Comparison of ENCODE assay signal across 9 cellular contexts in genomic region chr1:48061162-48062136, GRCh38.
DNase-seq lines count a peak whose midpoint lies in the region; ATAC-seq and TF ChIP-seq lines count a peak whose summit lies in the region.
"Had no signal": no experiment of that assay in that cellular context is flagged by ENCODE, and none has a peak within 500 bp of the region (broad histone marks: within the 10 kb centered on the region; RNA-seq: fewer than 3 reads in every experiment).

No MANE protein-coding gene starts in this region.

- no peaks in the 10 kb centered on the region for H3K27me3 ChIP-seq in BE2C
- peaks cover 0 to 6% (median 0%) of the 10 kb centered on the region in 7 donors for H3K27me3 ChIP-seq in spleen (replicated peaks in 1 of 7)

- TF ChIP-seq CTCF in BE2C (IDR thresholded peaks at IDR 0.05; ENCODE audit: low read depth, low read length) (peak; percentile 67), spleen (IDR thresholded peaks at IDR 0.05 in 8 of 11, conservative IDR thresholded peaks at IDR 0.05 in 3 of 11) (peak in 8 of 11 experiments; percentile 16 to 68 (median 52))

- peak; percentile 58 for DNase-seq in BE2C
- DNase-seq in NCI-H345 treated with DMSO at 0.1 percent for 48 hours (lab: John Stamatoyannopoulos, UW; ENCODE audit: unreplicated experiment) = peak; percentile 66
- DNase-seq in anterior cingulate cortex (lab: John Stamatoyannopoulos, UW) = peak in 36 of 58 donors; percentile 4 to 63 (median 26)
- DNase-seq in hippocampal formation (lab: John Stamatoyannopoulos, UW) = peak; percentile 55 to 60
- no peak for DNase-seq in spleen
- no peak for DNase-seq in UCSD-AML1 (lab: John Stamatoyannopoulos, UW; ENCODE audit: unreplicated experiment)

- WGBS in spleen, 5 donors = 39 to 56% (median 49%) methylated on average over 3 of the region's 3 CpGs

- TF ChIP-seq POLR2A in spleen (IDR thresholded peaks at IDR 0.05) = no peak

- H3K27ac ChIP-seq in spleen = no peak overlapping the region
- H3K27ac ChIP-seq: skin epidermis had no signal

- intact Hi-C loops in spleen (cut with DNase I; ENCODE audit: low total_unique reads) = loop anchor here (5.0 to 10.0 kb wide), 2 partner anchors 64 to 327 kb away; partner anchors contain the start of gene TRABD2B

- ATAC-seq in GM18511 (IDR thresholded peaks at IDR 0.05; ENCODE audit: unreplicated experiment) = peak; percentile 90
- peak; percentile 49 for ATAC-seq in HG03103 (IDR thresholded peaks at IDR 0.05; ENCODE audit: low read depth, unreplicated experiment)

- H3K36me3 ChIP-seq in BE2C = no peaks in the 10 kb centered on the region
- no peaks in the 10 kb centered on the region for H3K36me3 ChIP-seq in spleen

- H3K4me1 ChIP-seq in BE2C (no peaks in the 10 kb centered on the region), spleen (peaks cover 0 to 12% (median 2%) of the 10 kb centered on the region in 6 donors)

- no peaks in the 10 kb centered on the region for H3K9me3 ChIP-seq in BE2C
- H3K9me3 ChIP-seq in spleen = no peaks in the 10 kb centered on the region

- H3K4me3 ChIP-seq in BE2C (ENCODE audit: low read depth, low read length) (no peak overlapping the region), spleen (no peak overlapping the region)
- H3K4me3 ChIP-seq: skin epidermis had no signal

Comparison
In these comparisons a context has a peak if more than half of its experiments do, and no peak if none do; other contexts are left out.
1. DNase-seq: peak in BE2C (single experiment), NCI-H345 treated with DMSO at 0.1 percent for 48 hours (single experiment), anterior cingulate cortex (36 of 58) and hippocampal formation (2 of 2); none in spleen (single experiment) and UCSD-AML1 (single experiment).